Comparison of ENCODE assay signal across 18 cellular contexts in the genomic region with DNA sequence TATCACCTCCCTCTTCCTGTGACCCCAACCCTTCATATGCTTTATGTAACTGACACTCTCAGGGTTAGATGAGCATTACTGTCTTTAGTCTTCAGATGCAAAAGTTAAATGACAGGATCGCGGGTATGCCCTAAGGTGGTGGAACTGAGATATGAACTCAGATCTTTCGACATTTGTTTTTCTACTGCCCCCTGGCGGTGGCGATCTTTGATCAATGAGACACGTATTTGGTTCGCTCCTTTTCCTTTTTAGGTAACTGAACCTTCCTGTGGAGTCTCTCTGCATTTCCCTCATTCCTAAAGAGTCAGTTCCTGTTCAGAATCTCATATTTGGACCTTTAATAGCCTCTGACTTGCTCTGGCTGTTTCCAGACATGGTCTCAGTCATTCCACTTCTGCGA. TPM values are rescaled to one million over a fixed set of nuclear protein-coding genes. Genes with fewer than 3 reads are reported as not detected.
DNase-seq lines count a peak whose midpoint lies in the region; ATAC-seq and TF ChIP-seq lines count a peak whose summit lies in the region.
"Had no signal": no experiment of that assay in that cellular context is flagged by ENCODE, and none has a peak within 500 bp of the region (broad histone marks: within the 10 kb centered on the region; RNA-seq: fewer than 3 reads in every experiment).

No MANE protein-coding gene starts in this region.

- H3K4me3 ChIP-seq in lower leg skin (ENCODE audit: low read depth, poor library complexity, severe bottlenecking) = no peak overlapping the region
- H3K4me3 ChIP-seq: SJSA1 had no signal

- H3K27ac Mint-ChIP-seq in activated CD8-positive, alpha-beta T cell treated with anti-CD3 and anti-CD28 coated beads for 36 hours = no peak overlapping the region
- H3K27ac Mint-ChIP-seq in activated CD8-positive, alpha-beta T cell treated with anti-CD3 and anti-CD28 coated beads, Interleukin-2, amount 10 ng/mL, durations not matched to agents 7 days and 5 days = no peak overlapping the region
- H3K27ac Mint-ChIP-seq in chondrocyte (ENCODE audit: unreplicated experiment) = no peak overlapping the region
- H3K27ac Mint-ChIP-seq: activated naive CD4-positive, alpha-beta T cell treated with anti-CD3 and anti-CD28 coated beads, Interleukin-2, amount 50 U/mL, for 24 hours; naive B cell had no signal

- intact Hi-C loops in activated CD8-positive, alpha-beta T cell treated with anti-CD3 and anti-CD28 coated beads for 36 hours (cut with micrococcal nuclease) = no loop called here
- intact Hi-C loops in left ventricle myocardium superior (cut with micrococcal nuclease) = no loop called here
- intact Hi-C loops in lower leg skin (cut with DNase I; ENCODE audit: low total_unique reads) = no loop called here

- peaks cover 5% of the 10 kb centered on the region for H3K9me3 Mint-ChIP-seq in activated CD8-positive, alpha-beta T cell treated with anti-CD3 and anti-CD28 coated beads for 36 hours
- peaks cover 8% of the 10 kb centered on the region for H3K9me3 Mint-ChIP-seq in activated CD8-positive, alpha-beta T cell treated with anti-CD3 and anti-CD28 coated beads, Interleukin-2, amount 10 ng/mL, durations not matched to agents 7 days and 5 days (ENCODE audit: insufficient read depth)
- peaks cover 4% of the 10 kb centered on the region for H3K9me3 Mint-ChIP-seq in chondrocyte (ENCODE audit: low read depth)

- CTCF ChIA-PET in activated CD8-positive, alpha-beta T cell treated with anti-CD3 and anti-CD28 coated beads for 36 hours (lab: Charles Lee) = no interaction called here
- CTCF ChIA-PET in activated CD8-positive, alpha-beta T cell treated with anti-CD3 and anti-CD28 coated beads, Interleukin-2, amount 10 ng/mL, durations not matched to agents 7 days and 5 days (lab: Charles Lee) = no interaction called here

- TF ChIP-seq CTCF in activated CD8-positive, alpha-beta T cell treated with anti-CD3 and anti-CD28 coated beads for 36 hours (IDR thresholded peaks at IDR 0.05) = no peak
- TF ChIP-seq CTCF in LNCAP (IDR thresholded peaks at IDR 0.05) = peak; percentile 71
- TF ChIP-seq CTCF in chondrocyte (IDR thresholded peaks at IDR 0.05) = peak; percentile 19
- TF ChIP-seq CTCF in lower leg skin (IDR thresholded peaks at IDR 0.05) = no peak

- H3K27me3 Mint-ChIP-seq in activated CD8-positive, alpha-beta T cell treated with anti-CD3 and anti-CD28 coated beads for 36 hours = no peaks in the 10 kb centered on the region
- no peaks in the 10 kb centered on the region for H3K27me3 Mint-ChIP-seq in activated CD8-positive, alpha-beta T cell treated with anti-CD3 and anti-CD28 coated beads, Interleukin-2, amount 10 ng/mL, durations not matched to agents 7 days and 5 days (ENCODE audit: low read depth)
- H3K27me3 Mint-ChIP-seq in chondrocyte (ENCODE audit: low read depth) = no peaks in the 10 kb centered on the region
- H3K27me3 Mint-ChIP-seq: activated naive CD4-positive, alpha-beta T cell treated with anti-CD3 and anti-CD28 coated beads, Interleukin-2, amount 50 U/mL, for 24 hours; naive B cell had no signal

- no peaks in the 10 kb centered on the region for H3K4me1 Mint-ChIP-seq in activated CD8-positive, alpha-beta T cell treated with anti-CD3 and anti-CD28 coated beads for 36 hours (ENCODE audit: low read depth)
- H3K4me1 Mint-ChIP-seq in activated CD8-positive, alpha-beta T cell treated with anti-CD3 and anti-CD28 coated beads, Interleukin-2, amount 10 ng/mL, durations not matched to agents 7 days and 5 days (ENCODE audit: low read depth) = no peaks in the 10 kb centered on the region
- H3K4me1 Mint-ChIP-seq in chondrocyte (ENCODE audit: low read depth) = no peaks in the 10 kb centered on the region
- H3K4me1 Mint-ChIP-seq: activated naive CD4-positive, alpha-beta T cell treated with anti-CD3 and anti-CD28 coated beads, Interleukin-2, amount 50 U/mL, for 24 hours; naive B cell had no signal

- POLR2A ChIA-PET in activated CD8-positive, alpha-beta T cell treated with anti-CD3 and anti-CD28 coated beads for 36 hours (lab: Charles Lee) = no interaction called here
- POLR2A ChIA-PET in activated CD8-positive, alpha-beta T cell treated with anti-CD3 and anti-CD28 coated beads, Interleukin-2, amount 10 ng/mL, durations not matched to agents 7 days and 5 days (lab: Charles Lee) = no interaction called here

- H3K36me3 Mint-ChIP-seq in activated CD8-positive, alpha-beta T cell treated with anti-CD3 and anti-CD28 coated beads for 36 hours (ENCODE audit: low read depth) = no peaks in the 10 kb centered on the region
- H3K36me3 Mint-ChIP-seq in activated CD8-positive, alpha-beta T cell treated with anti-CD3 and anti-CD28 coated beads, Interleukin-2, amount 10 ng/mL, durations not matched to agents 7 days and 5 days (ENCODE audit: low read depth) = no peaks in the 10 kb centered on the region
- H3K36me3 Mint-ChIP-seq in chondrocyte (ENCODE audit: low read depth) = no peaks in the 10 kb centered on the region
- H3K36me3 Mint-ChIP-seq: activated naive CD4-positive, alpha-beta T cell treated with anti-CD3 and anti-CD28 coated beads, Interleukin-2, amount 50 U/mL, for 24 hours; naive B cell had no signal

- no peak overlapping the region for H3K4me3 Mint-ChIP-seq in activated CD8-positive, alpha-beta T cell treated with anti-CD3 and anti-CD28 coated beads for 36 hours
- H3K4me3 Mint-ChIP-seq in activated CD8-positive, alpha-beta T cell treated with anti-CD3 and anti-CD28 coated beads, Interleukin-2, amount 10 ng/mL, durations not matched to agents 7 days and 5 days = no peak overlapping the region
- no peak overlapping the region for H3K4me3 Mint-ChIP-seq in chondrocyte (ENCODE audit: unreplicated experiment)
- H3K4me3 Mint-ChIP-seq: activated naive CD4-positive, alpha-beta T cell treated with anti-CD3 and anti-CD28 coated beads, Interleukin-2, amount 50 U/mL, for 24 hours had no signal

- TF ChIP-seq POLR2A in lower leg skin (IDR thresholded peaks at IDR 0.05) = no peak

- 76 to 81% methylated on average over 8 of the region's 8 CpGs for WGBS in lower leg skin, 2 donors

- DNase-seq in activated CD8-positive, alpha-beta T cell treated with anti-CD3 and anti-CD28 coated beads for 36 hours = peak; percentile 5
- no peak for DNase-seq in activated CD8-positive, alpha-beta T cell treated with anti-CD3 and anti-CD28 coated beads, Interleukin-2, amount 10 ng/mL, durations not matched to agents 7 days and 5 days
- DNase-seq in chondrocyte (ENCODE audit: low spot score) (no peak), left ventricle myocardium superior (no peak), NCI-H1436 (lab: John Stamatoyannopoulos, UW) (no peak), NCI-H345 (lab: John Stamatoyannopoulos, UW) (no peak), lower leg skin (ENCODE audit: low spot score in 2 of 2) (no peak)
- DNase-seq: activated CD8-positive, alpha-beta memory T cell treated with anti-CD3 and anti-CD28 coated beads, Interleukin-2, amount 50 U/mL, for 48 hours; DMS79 treated with DMSO at 0.1 percent for 48 hours; head of caudate nucleus; naive B cell; retina had no signal

- no peak for ATAC-seq in activated CD8-positive, alpha-beta T cell treated with anti-CD3 and anti-CD28 coated beads for 36 hours
- ATAC-seq in activated CD8-positive, alpha-beta T cell treated with anti-CD3 and anti-CD28 coated beads, Interleukin-2, amount 10 ng/mL, durations not matched to agents 7 days and 5 days = no peak
- no peak for ATAC-seq in left ventricle myocardium superior

RNA-seq across cellular contexts. Expression of a gene that starts 47.8 kb away (rescaled TPM):
- not detected for total RNA-seq in activated CD8-positive, alpha-beta T cell treated with anti-CD3 and anti-CD28 coated beads for 36 hours
- total RNA-seq in activated CD8-positive, alpha-beta T cell treated with anti-CD3 and anti-CD28 coated beads, Interleukin-2, amount 10 ng/mL, durations not matched to agents 7 days and 5 days = not detected
- total RNA-seq in chondrocyte (not detected in 3 replicates), left ventricle myocardium superior (not detected), lower leg skin (not detected)
- total RNA-seq: bronchial epithelial cell, endothelial cell of umbilical vein, SJSA1, ureter had no signal

Comparison
In these comparisons a context has a peak if more than half of its experiments do, and no peak if none do; other contexts are left out.
1. CTCF ChIP-seq: peak in LNCAP (single experiment) and chondrocyte (single experiment); none in activated CD8-positive, alpha-beta T cell treated with anti-CD3 and anti-CD28 coated beads for 36 hours (single experiment) and lower leg skin (0 of 3).